In the genomic region with DNA sequence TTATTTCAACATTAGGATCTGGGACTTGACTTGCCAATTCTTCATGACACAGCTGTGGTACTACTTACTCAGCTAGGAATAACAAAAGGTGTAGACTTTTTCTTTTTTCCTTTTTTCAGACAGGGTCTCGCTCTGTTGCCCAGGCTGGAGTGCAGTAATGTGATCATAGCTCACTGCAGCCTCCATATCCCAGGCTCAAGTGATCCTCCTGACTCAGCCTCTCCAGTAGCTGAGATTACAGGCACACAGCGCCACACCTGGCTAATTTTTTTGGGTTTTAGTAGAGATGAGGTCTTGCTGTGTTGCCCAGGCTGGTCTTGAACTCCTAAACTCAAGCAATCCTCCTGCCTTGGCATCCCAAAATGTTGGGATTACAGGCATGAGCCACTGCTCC, we compare ENCODE assay signal across 1 cellular context.
TF ChIP-seq lines count a peak whose summit lies in the region.

No MANE protein-coding gene starts in this region.

TF ChIP-seq in HepG2, 621 proteins besides CTCF, POLR2A, EP300 and RAD21:
- peak; percentile 33; the same call in 1 of the 2 replicates for TF ChIP-seq ZNF121 (CRISPR knock-in tag; IDR thresholded peaks at IDR 0.05)
- peak; percentile 60 for TF ChIP-seq ZNF770 (CRISPR knock-in tag; IDR thresholded peaks at IDR 0.05)
- TF ChIP-seq BATF2 (CRISPR knock-in tag; IDR thresholded peaks at IDR 0.05), result no peak
TF ChIP-seq in HepG2: peak in this region for 2.
